In genomic region chr2:58235988-58236387, GRCh38 we compare ENCODE assay signal across 2 cellular contexts.
TF ChIP-seq lines count a peak whose summit lies in the region.

No MANE protein-coding gene starts in this region.

TF ChIP-seq in HEK293, 187 proteins besides CTCF, POLR2A, EP300 and RAD21 (continued from another document):
- TF ChIP-seq GLIS1 (tag by site-specific recombination; IDR thresholded peaks at IDR 0.05) (no peak), ZNF768 (tag by site-specific recombination; IDR thresholded peaks at IDR 0.05) (no peak)

TF ChIP-seq in WTC11, 78 proteins besides CTCF, POLR2A, EP300 and RAD21 (continued from another document):
- TF ChIP-seq AFF4 (CRISPR knock-in tag; IDR thresholded peaks at IDR 0.05; ENCODE audit: borderline replicate concordance): no peak
- TF ChIP-seq GABPB1 (CRISPR knock-in tag; IDR thresholded peaks at IDR 0.05): no peak
- TF ChIP-seq FOXP1 (CRISPR knock-in tag; IDR thresholded peaks at IDR 0.05; ENCODE audit: borderline replicate concordance): no peak
- no peak for TF ChIP-seq NR2C2 (CRISPR knock-in tag; IDR thresholded peaks at IDR 0.05)
TF ChIP-seq in WTC11: peak in this region for 0.
